ENCODE assay signal across 27 cellular contexts in the genomic region with DNA sequence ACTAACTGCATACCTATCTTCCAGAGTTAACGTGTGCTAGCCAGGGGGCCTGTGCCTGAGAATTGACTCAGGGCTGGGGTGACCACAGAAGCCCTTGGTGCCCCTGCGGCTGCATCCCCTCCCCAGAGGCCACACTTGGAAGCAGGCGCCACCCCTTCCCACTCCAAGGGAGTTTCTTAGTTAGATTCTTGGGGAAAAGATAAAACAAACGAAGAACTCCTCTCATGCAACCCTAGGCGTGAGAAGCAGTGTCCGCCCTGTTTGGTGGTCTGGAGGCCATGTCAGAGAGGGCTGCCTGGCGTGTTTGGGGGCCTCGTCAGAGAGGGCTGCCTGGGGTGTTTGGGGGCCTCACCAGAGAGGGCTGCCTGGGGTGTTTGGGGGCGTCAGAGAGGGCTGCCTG. TPM values are rescaled to one million over a fixed set of nuclear protein-coding genes. Genes with fewer than 3 reads are reported as not detected.
"Had no signal": no experiment of that assay in that cellular context is flagged by ENCODE, and none has a peak within 500 bp of the region (broad histone marks: within the 10 kb centered on the region; RNA-seq: fewer than 3 reads in every experiment).

No MANE protein-coding gene starts in this region.

- H3K9me3 Mint-ChIP-seq: activated B cell treated with CpG ODN at 0.5 μM for 24 hours; activated naive CD4-positive, alpha-beta T cell treated with anti-CD3 and anti-CD28 coated beads, Interleukin-2, amount 50 U/mL, for 72 hours; activated T-cell treated with anti-CD3 and anti-CD28 coated beads, Interleukin-2, amount 50 U/mL, for 24 hours; effector memory CD8-positive, alpha-beta T cell; stimulated activated effector memory CD8-positive, alpha-beta T cell treated with anti-CD3 and anti-CD28 coated beads, Interleukin-12 subunit alpha, Interleukin-12 subunit beta, amount 100 ng/mL, for 72 hours; stimulated activated naive CD8-positive, alpha-beta T cell treated with anti-CD3 and anti-CD28 coated beads, Interleukin-15, amount 100 ng/mL, for 72 hours; T-helper 1 cell treated with Interleukin-12 subunit alpha and Interleukin-12 subunit beta and Interleukin-4 antibody, amounts not matched to agents 30 μg/mL and 1 μg/mL, for 36 hours had no signal

- ATAC-seq: activated CD4-positive, alpha-beta T cell treated with anti-CD3 and anti-CD28 coated beads for 36 hours; activated naive CD4-positive, alpha-beta T cell treated with anti-CD3 and anti-CD28 coated beads, Interleukin-2, amount 50 U/mL, for 72 hours; activated T-helper 17 cell treated with anti-CD3 and anti-CD28 coated beads, Interleukin-2, amount 50 U/mL, for 72 hours; effector memory CD8-positive, alpha-beta T cell; esophagus mucosa; stimulated activated effector memory CD8-positive, alpha-beta T cell treated with anti-CD3 and anti-CD28 coated beads, Interleukin-12 subunit alpha, Interleukin-12 subunit beta, amount 100 ng/mL, for 72 hours; stimulated activated naive CD8-positive, alpha-beta T cell treated with anti-CD3 and anti-CD28 coated beads, Interleukin-15, amount 100 ng/mL, for 72 hours had no signal

- H3K36me3 Mint-ChIP-seq: activated naive CD4-positive, alpha-beta T cell treated with anti-CD3 and anti-CD28 coated beads, Interleukin-2, amount 50 U/mL, for 72 hours; stimulated activated effector memory CD8-positive, alpha-beta T cell treated with anti-CD3 and anti-CD28 coated beads, Interleukin-12 subunit alpha, Interleukin-12 subunit beta, amount 100 ng/mL, for 72 hours had no signal

- H3K4me3 Mint-ChIP-seq: activated B cell treated with CpG ODN at 0.5 μM for 24 hours; activated CD4-positive, alpha-beta T cell treated with anti-CD3 and anti-CD28 coated beads for 36 hours; activated T-cell treated with anti-CD3 and anti-CD28 coated beads, Interleukin-2, amount 50 U/mL, for 24 hours; activated T-helper 17 cell treated with anti-CD3 and anti-CD28 coated beads, Interleukin-2, amount 50 U/mL, for 72 hours; effector memory CD8-positive, alpha-beta T cell; stimulated activated effector memory CD8-positive, alpha-beta T cell treated with anti-CD3 and anti-CD28 coated beads, Interleukin-12 subunit alpha, Interleukin-12 subunit beta, amount 100 ng/mL, for 72 hours; stimulated activated naive CD8-positive, alpha-beta T cell treated with anti-CD3 and anti-CD28 coated beads, Interleukin-15, amount 100 ng/mL, for 72 hours; T-helper 1 cell treated with Interleukin-12 subunit alpha and Interleukin-12 subunit beta and Interleukin-4 antibody, amounts not matched to agents 30 μg/mL and 1 μg/mL, for 36 hours had no signal

- DNase-seq: activated B cell treated with CpG ODN at 0.5 μM for 24 hours; activated CD4-positive, alpha-beta T cell treated with anti-CD3 and anti-CD28 coated beads for 36 hours; activated CD4-positive, alpha-beta T cell treated with anti-CD3 and anti-CD28 coated beads, Interleukin-2, amount 50 U/mL, for 4 hours; activated CD8-positive, alpha-beta memory T cell treated with anti-CD3 and anti-CD28 coated beads for 24 hours; activated CD8-positive, alpha-beta memory T cell treated with anti-CD3 and anti-CD28 coated beads, Interleukin-2, amount 50 U/mL, for 4 hours; activated T-cell treated with anti-CD3 and anti-CD28 coated beads, Interleukin-2, amount 50 U/mL, for 24 hours; brain microvascular endothelial cell; central memory CD4-positive, alpha-beta T cell; dorsolateral prefrontal cortex; effector memory CD8-positive, alpha-beta T cell; hippocampal formation; ovary; stimulated activated CD4-positive, alpha-beta T cell treated with anti-CD3 and anti-CD28 coated beads, Interleukin-1b, Interleukin-23, amount 100 ng/mL, for 48 hours; stimulated activated naive CD8-positive, alpha-beta T cell treated with anti-CD3 and anti-CD28 coated beads, Interleukin-15, amount 100 ng/mL, for 72 hours; T1000; transverse colon; uterus had no signal

- H3K4me1 ChIP-seq: uterus had no signal

- H3K27me3 Mint-ChIP-seq: activated CD4-positive, alpha-beta T cell treated with anti-CD3 and anti-CD28 coated beads for 36 hours had no signal

- H3K4me1 Mint-ChIP-seq: activated T-helper 17 cell treated with anti-CD3 and anti-CD28 coated beads, Interleukin-2, amount 50 U/mL, for 72 hours; stimulated activated effector memory CD8-positive, alpha-beta T cell treated with anti-CD3 and anti-CD28 coated beads, Interleukin-12 subunit alpha, Interleukin-12 subunit beta, amount 100 ng/mL, for 72 hours had no signal

- H3K27ac Mint-ChIP-seq: activated B cell treated with CpG ODN at 0.5 μM for 24 hours; activated CD4-positive, alpha-beta T cell treated with anti-CD3 and anti-CD28 coated beads for 36 hours; activated naive CD4-positive, alpha-beta T cell treated with anti-CD3 and anti-CD28 coated beads, Interleukin-2, amount 50 U/mL, for 72 hours; activated T-cell treated with anti-CD3 and anti-CD28 coated beads, Interleukin-2, amount 50 U/mL, for 24 hours; activated T-helper 17 cell treated with anti-CD3 and anti-CD28 coated beads, Interleukin-2, amount 50 U/mL, for 72 hours; effector memory CD8-positive, alpha-beta T cell; stimulated activated effector memory CD8-positive, alpha-beta T cell treated with anti-CD3 and anti-CD28 coated beads, Interleukin-12 subunit alpha, Interleukin-12 subunit beta, amount 100 ng/mL, for 72 hours; stimulated activated naive CD8-positive, alpha-beta T cell treated with anti-CD3 and anti-CD28 coated beads, Interleukin-15, amount 100 ng/mL, for 72 hours; T-helper 1 cell treated with Interleukin-12 subunit alpha and Interleukin-12 subunit beta and Interleukin-4 antibody, amounts not matched to agents 30 μg/mL and 1 μg/mL, for 36 hours had no signal

- H3K27me3 ChIP-seq: brain microvascular endothelial cell, dorsolateral prefrontal cortex, neutrophil, ovary, right atrium auricular region, suprapubic skin, transverse colon, uterus had no signal

- H3K27ac ChIP-seq: brain microvascular endothelial cell, neutrophil, ovary, right atrium auricular region, suprapubic skin, transverse colon, uterus had no signal

- H3K9me3 ChIP-seq: neutrophil, ovary, prostate gland, suprapubic skin, transverse colon, uterus had no signal

- H3K36me3 ChIP-seq: brain microvascular endothelial cell, neutrophil, ovary, prostate gland, right atrium auricular region, suprapubic skin, transverse colon, uterus had no signal

- H3K4me3 ChIP-seq: ovary, prostate gland, right atrium auricular region, transverse colon, uterus had no signal

RNA-seq across cellular contexts. Expression of gene HGFAC, which starts 50.3 kb away (rescaled TPM):
- total RNA-seq: activated B cell treated with CpG ODN at 0.5 μM for 24 hours; activated CD4-positive, alpha-beta T cell treated with anti-CD3 and anti-CD28 coated beads for 36 hours; activated naive CD4-positive, alpha-beta T cell treated with anti-CD3 and anti-CD28 coated beads, Interleukin-2, amount 50 U/mL, for 72 hours; activated T-helper 17 cell treated with anti-CD3 and anti-CD28 coated beads, Interleukin-2, amount 50 U/mL, for 72 hours; esophagus mucosa; mononuclear cell; right atrium auricular region; suprapubic skin; transverse colon had no signal
